ENCODE assay signal across 9 cellular contexts in the genomic region with DNA sequence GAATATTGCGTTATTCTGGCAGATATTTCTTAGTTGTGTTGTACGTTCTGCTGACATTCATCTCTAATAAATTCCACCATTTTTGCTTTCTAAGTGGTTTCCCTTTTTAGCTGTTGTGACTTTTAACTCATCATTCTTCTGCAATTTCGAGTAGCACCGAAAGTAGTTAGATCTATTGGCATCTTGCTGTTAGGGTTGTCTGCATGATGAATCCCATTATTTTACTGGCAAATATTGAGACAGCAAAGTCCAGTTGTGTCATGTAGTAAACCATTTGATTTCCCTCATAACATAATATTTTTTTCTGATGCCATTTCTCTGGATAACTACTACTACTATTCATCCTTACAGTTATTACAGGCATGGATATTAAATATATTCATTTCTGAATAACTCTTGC.
"Had no signal": no experiment of that assay in that cellular context is flagged by ENCODE, and none has a peak within 500 bp of the region (broad histone marks: within the 10 kb centered on the region; RNA-seq: fewer than 3 reads in every experiment).

No MANE protein-coding gene starts in this region.

- ATAC-seq: GM23338, HCT116 had no signal

- H3K36me3 ChIP-seq: HAP-1 had no signal

- DNase-seq: GM23248, GOT3, H7, H9, HCEC 1CT, HFFc6 had no signal

- H3K9me3 ChIP-seq: HAP-1 had no signal

- H3K27ac ChIP-seq: GM23248 had no signal

- H3K4me3 ChIP-seq: GM23248, GM23338, HAP-1 had no signal

- H3K4me2 ChIP-seq: GM23338 had no signal

- H2AFZ ChIP-seq: GM23248, GM23338 had no signal

- H3K9ac ChIP-seq: GM23248 had no signal
